8 cellular contexts compared by ENCODE assay signal in genomic region chr19:38949580-38950367, GRCh38. TPM values are rescaled to one million over a fixed set of nuclear protein-coding genes. Genes with fewer than 3 reads are reported as not detected.
A peak's percentile ranks its signal among the peaks of the same experiment; 100 is the strongest.
DNase-seq lines count a peak whose midpoint lies in the region; ATAC-seq and TF ChIP-seq lines count a peak whose summit lies in the region.

No MANE protein-coding gene starts in this region.

- DNase-seq in NCI-H82 treated with DMSO at 0.1 percent for 48 hours (lab: John Stamatoyannopoulos, UW; ENCODE audit: unreplicated experiment) (peak; percentile 87), fibroblast of the aortic adventitia (ENCODE audit: low read depth) (peak; percentile 22), nephron progenitor cell (peak; percentile 98)
- DNase-seq in activated T-helper 9 cell treated with anti-CD3 and anti-CD28 coated beads, Interleukin-2, amount 50 U/mL, for 16 hours (ENCODE audit: low read depth) = peak; percentile 74
- DNase-seq in stimulated activated CD8-positive, alpha-beta memory T cell treated with anti-CD3 and anti-CD28 coated beads, Interleukin-7, amount 100 ng/mL, for 24 hours (ENCODE audit: low read depth) = peak; percentile 75

- peaks cover 4% of the 10 kb centered on the region for H3K27me3 Mint-ChIP-seq in nephron progenitor cell (ENCODE audit: low read depth, poor library complexity)

- TF ChIP-seq POLR2A in GM18505 (IDR thresholded peaks at IDR 0.05; ENCODE audit: borderline replicate concordance, extremely low read depth, insufficient read depth, insufficient read length) = peak; percentile 36

- ATAC-seq in GM18505 (IDR thresholded peaks at IDR 0.05; ENCODE audit: unreplicated experiment) (peak; percentile 64), HG03039 (IDR thresholded peaks at IDR 0.05; ENCODE audit: unreplicated experiment) (no peak), HG03378 (IDR thresholded peaks at IDR 0.05; ENCODE audit: unreplicated experiment) (no peak)

- peak overlapping the region; percentile 37 for H3K4me3 ChIP-seq in fibroblast of the aortic adventitia (ENCODE audit: low read depth, low read length)

- no peak overlapping the region for H3K27ac Mint-ChIP-seq in nephron progenitor cell

- H3K4me1 Mint-ChIP-seq in nephron progenitor cell = peaks cover 23% of the 10 kb centered on the region

- TF ChIP-seq CTCF in fibroblast of the aortic adventitia (IDR thresholded peaks at IDR 0.05; ENCODE audit: insufficient read depth, low read length) (no peak), nephron progenitor cell (IDR thresholded peaks at IDR 0.05) (no peak)

- peak overlapping the region; percentile 69 for H3K4me3 Mint-ChIP-seq in nephron progenitor cell

- peaks cover 60% of the 10 kb centered on the region for H3K36me3 Mint-ChIP-seq in nephron progenitor cell (ENCODE audit: low read depth)

- H3K9me3 Mint-ChIP-seq in nephron progenitor cell = peaks cover 4% of the 10 kb centered on the region

RNA-seq across cellular contexts. Expression of gene MRPS12, which starts 19.0 kb away (rescaled TPM):
- 11.6 and 20.2 TPM in 2 replicates for total RNA-seq in fibroblast of the aortic adventitia (ENCODE audit: low replicate concordance)

RNA-seq across cellular contexts. Expression of gene SARS2, which starts 19.2 kb away (rescaled TPM):
- 15.0 and 15.5 TPM in 2 replicates for total RNA-seq in fibroblast of the aortic adventitia (ENCODE audit: low replicate concordance)

RNA-seq across cellular contexts. Expression of gene FBXO17, which starts 25.8 kb away (rescaled TPM):
- total RNA-seq in fibroblast of the aortic adventitia (ENCODE audit: low replicate concordance) = 22.9 and 56.3 TPM in 2 replicates

RNA-seq across cellular contexts. Expression of gene CCER2, which starts 37.8 kb away (rescaled TPM):
- total RNA-seq in fibroblast of the aortic adventitia (ENCODE audit: low replicate concordance) = not detected in 2 replicates

RNA-seq across cellular contexts. Expression of gene NFKBIB, which starts 50.0 kb away (rescaled TPM):
- total RNA-seq in fibroblast of the aortic adventitia (ENCODE audit: low replicate concordance) = 8.0 and 11.0 TPM in 2 replicates

Comparison
In these comparisons a context has a peak if more than half of its experiments do, and no peak if none do; other contexts are left out.
1. DNase-seq: peak in every context shown above with its lines; median percentile 98 in nephron progenitor cell; 87 in NCI-H82 treated with DMSO at 0.1 percent for 48 hours; 75 in stimulated activated CD8-positive, alpha-beta memory T cell treated with anti-CD3 and anti-CD28 coated beads, Interleukin-7, amount 100 ng/mL, for 24 hours; 74 in activated T-helper 9 cell treated with anti-CD3 and anti-CD28 coated beads, Interleukin-2, amount 50 U/mL, for 16 hours; 22 in fibroblast of the aortic adventitia.